ENCODE assay signal across 8 cellular contexts in the genomic region with DNA sequence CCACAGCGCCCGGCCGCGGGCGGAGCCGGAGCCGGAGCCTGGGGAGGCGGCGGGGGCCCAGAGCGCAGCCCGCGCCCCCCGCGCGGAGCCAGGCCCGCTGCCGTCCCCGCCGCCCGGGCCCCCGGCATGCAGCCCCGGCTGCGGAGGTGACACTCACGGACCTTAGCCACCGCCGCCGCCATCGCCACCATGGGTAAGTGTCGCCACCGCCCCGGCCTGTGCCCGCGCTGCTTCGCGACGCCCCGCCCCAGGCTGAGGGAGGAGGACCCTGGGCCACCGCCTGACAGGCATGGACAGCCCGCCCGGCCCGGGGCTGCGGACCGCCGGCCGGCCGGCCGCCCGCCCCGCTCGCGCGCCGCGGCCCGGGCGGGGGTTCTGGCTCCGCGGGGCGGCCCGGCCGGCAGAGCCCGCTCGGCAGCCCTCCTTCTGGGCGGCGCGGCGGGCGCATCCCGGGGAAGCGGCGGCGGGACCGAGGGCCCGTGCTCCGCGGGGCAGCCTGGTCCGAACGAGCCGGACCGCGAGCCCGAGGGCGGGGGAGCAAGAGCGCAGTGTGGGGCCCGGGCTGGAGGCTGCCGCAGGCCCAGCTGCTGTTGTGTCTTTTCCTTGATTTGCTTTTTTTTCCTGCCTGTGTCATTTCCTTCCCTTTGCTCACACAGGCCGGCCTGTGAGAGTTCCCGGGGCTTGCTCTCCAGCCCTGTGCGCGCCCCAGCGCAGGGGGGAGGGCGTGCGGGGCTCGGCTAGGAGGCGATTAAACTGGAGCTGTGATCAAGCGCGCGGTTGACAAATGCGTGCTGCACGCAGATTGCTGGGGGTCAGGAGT.
DNase-seq lines count a peak whose midpoint lies in the region; ATAC-seq and TF ChIP-seq lines count a peak whose summit lies in the region.

No MANE protein-coding gene starts in this region.

- peak overlapping the region; percentile 69 for H3K4me3 ChIP-seq in epithelial cell of esophagus (ENCODE audit: low read length)

- no peak for TF ChIP-seq CTCF in epithelial cell of esophagus (IDR thresholded peaks at IDR 0.05; ENCODE audit: insufficient read depth, low read depth, low read length, missing control alignments)

- peak; percentile 2 for ATAC-seq in GM18873 (IDR thresholded peaks at IDR 0.05; ENCODE audit: low FRiP score, unreplicated experiment)
- ATAC-seq in HG03139 (IDR thresholded peaks at IDR 0.05; ENCODE audit: unreplicated experiment) = peak; percentile 13

- DNase-seq in AG08395 (ENCODE audit: low spot score) = peak; percentile 66
- peak; percentile 16 to 51 for DNase-seq in NOMO-1 (lab: John Stamatoyannopoulos, UW; ENCODE audit: unreplicated experiment in 2 of 2)
- DNase-seq in activated T-cell treated with anti-CD3 and anti-CD28 coated beads for 4 hours = peak; percentile 29
- DNase-seq in epithelial cell of esophagus (ENCODE audit: low read depth) = peak; percentile 50
- peak; percentile 19 for DNase-seq in middle frontal gyrus (ENCODE audit: extremely low spot score, low spot score)
- DNase-seq in stimulated activated CD8-positive, alpha-beta memory T cell treated with anti-CD3 and anti-CD28 coated beads, Interleukin-7, amount 100 ng/mL, for 48 hours (ENCODE audit: extremely low read depth in 1 of 2, low read depth in 1 of 2) = peak; percentile 16 to 31

Comparison
In these comparisons a context has a peak if more than half of its experiments do, and no peak if none do; other contexts are left out.
1. Peak in every context shown above with its lines: DNase-seq, ATAC-seq and H3K4me3 ChIP-seq.